In genomic region chr4:889516-889915, GRCh38 we compare ENCODE assay signal across 9 cellular contexts.
"Had no signal": no experiment of that assay in that cellular context is flagged by ENCODE, and none has a peak within 500 bp of the region (broad histone marks: within the 10 kb centered on the region; RNA-seq: fewer than 3 reads in every experiment).

No MANE protein-coding gene starts in this region.

- H2AFZ ChIP-seq: GM23248, GM23338 had no signal

- ATAC-seq: GM23338, HCT116 had no signal

- H3K27ac ChIP-seq: GM23248 had no signal

- H3K4me2 ChIP-seq: GM23338 had no signal

- H3K9me3 ChIP-seq: HAP-1 had no signal

- DNase-seq: GM23248, GOT3, H7, H9, HCEC 1CT, HFFc6 had no signal

- H3K9ac ChIP-seq: GM23248 had no signal

- H3K4me3 ChIP-seq: GM23248, GM23338, HAP-1 had no signal

- H3K4me1 ChIP-seq: HAP-1 had no signal
